1 cellular context compared by ENCODE assay signal in the genomic region with DNA sequence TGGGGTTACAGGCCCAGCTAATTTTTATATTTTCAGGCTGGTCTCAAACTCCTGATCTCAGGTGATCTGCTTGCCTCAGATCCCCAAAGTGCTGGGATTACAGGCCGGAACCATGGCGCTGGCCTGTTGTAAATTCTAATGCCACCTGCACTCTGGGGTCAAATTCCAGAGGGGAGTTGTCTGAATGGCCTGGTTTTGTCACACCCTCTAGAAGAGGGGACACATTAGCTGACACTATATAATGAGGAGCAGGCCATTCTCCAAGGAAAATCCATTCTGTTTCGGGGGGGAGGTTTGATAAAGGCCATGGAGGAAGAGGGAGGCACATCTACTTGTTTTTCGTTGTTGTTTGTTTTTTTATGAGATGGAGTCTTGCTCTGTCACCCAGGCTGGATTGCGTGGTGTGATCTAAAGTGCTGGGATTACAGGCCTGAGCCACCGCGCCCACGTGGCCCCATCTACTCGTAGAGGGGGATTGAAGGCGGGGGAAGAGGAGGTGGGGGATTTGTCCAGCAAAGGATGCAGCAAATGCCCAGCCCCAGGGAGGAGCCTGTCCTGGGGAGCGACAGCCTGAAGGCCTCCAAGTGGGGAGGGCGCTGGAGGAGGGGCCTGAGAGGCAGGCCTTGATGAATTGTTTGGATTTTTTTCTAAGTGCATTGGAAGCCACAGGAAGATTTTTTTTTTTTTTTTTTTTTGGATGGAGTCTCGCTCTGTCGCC.
TF ChIP-seq lines count a peak whose summit lies in the region.

No MANE protein-coding gene starts in this region.

TF ChIP-seq in K562, 482 proteins besides CTCF, POLR2A, EP300 and RAD21 (continued from another document):
- 0 out of 2 replicates have a peak, but pooled peaks have one; percentile 17 for TF ChIP-seq PKNOX1 (IDR thresholded peaks at IDR 0.05)
- no peak for TF ChIP-seq CTCFL (IDR thresholded peaks at IDR 0.05; ENCODE audit: borderline replicate concordance, insufficient read depth, low read depth, low read length, poor library complexity, severe bottlenecking)
- TF ChIP-seq ASH1L (IDR thresholded peaks at IDR 0.05; ENCODE audit: borderline replicate concordance, low read depth, partially characterized antibody): no peak
- no peak for TF ChIP-seq ELF1 (tag; IDR thresholded peaks at IDR 0.05)
- TF ChIP-seq CREBBP (IDR thresholded peaks at IDR 0.05; ENCODE audit: low read depth, low read length): no peak
- TF ChIP-seq EGR1 (conservative IDR thresholded peaks at IDR 0.05): no peak
- TF ChIP-seq WHSC1 (IDR thresholded peaks at IDR 0.05; ENCODE audit: low read length): no peak
- TF ChIP-seq EP400 (IDR thresholded peaks at IDR 0.05): no peak
TF ChIP-seq in K562: peak in this region for 3.
